Comparison of ENCODE assay signal across 25 cellular contexts in the genomic region with DNA sequence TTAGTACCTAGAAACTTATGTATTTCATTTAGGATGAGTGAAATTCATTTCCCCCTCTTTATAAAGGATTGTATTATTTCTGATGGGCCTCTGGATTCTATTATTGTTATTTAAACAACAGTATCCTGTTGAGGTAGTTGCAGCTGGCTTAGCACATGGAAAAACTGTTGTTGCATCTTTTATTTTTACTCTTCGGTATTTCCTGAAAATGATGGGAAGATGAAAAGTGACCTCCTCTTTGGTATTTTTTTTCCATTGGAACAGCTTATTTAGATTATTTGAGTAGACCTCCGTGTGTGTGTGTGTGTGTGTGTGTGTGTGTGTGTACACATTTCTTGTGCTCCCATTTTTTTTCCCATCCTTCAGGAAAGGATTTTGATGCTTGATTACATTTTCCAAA.
"Had no signal": no experiment of that assay in that cellular context is flagged by ENCODE, and none has a peak within 500 bp of the region (broad histone marks: within the 10 kb centered on the region; RNA-seq: fewer than 3 reads in every experiment).

No MANE protein-coding gene starts in this region.

- H3K9me3 Mint-ChIP-seq: activated T-helper 1 cell treated with anti-CD3 and anti-CD28 coated beads, Interleukin-12 subunit alpha, Interleukin-12 subunit beta, Interleukin-2, Interleukin-4 antibody, amounts not matched to agents 30 ng/mL and 10 ng/mL and 1 ng/mL, durations not matched to agents 14 hours and 24 hours and 36 hours; T-helper 1 cell treated with Interleukin-12 subunit alpha and Interleukin-12 subunit beta and Interleukin-4 antibody, amounts not matched to agents 30 μg/mL and 1 μg/mL, for 36 hours had no signal

- H3K4me3 ChIP-seq: cardiac muscle cell, MG63, Peyer's patch, SJSA1 had no signal

- H3K36me3 ChIP-seq: brain microvascular endothelial cell, cardiac muscle cell, MG63, Peyer's patch, SJSA1 had no signal

- H3K36me3 Mint-ChIP-seq: activated naive CD4-positive, alpha-beta T cell treated with anti-CD3 and anti-CD28 coated beads, Interleukin-2, amount 50 U/mL, for 72 hours had no signal

- H3K4me1 ChIP-seq: SJSA1 had no signal

- ATAC-seq: activated CD8-positive, alpha-beta T cell treated with anti-CD3 and anti-CD28 coated beads, Interleukin-2, amount 10 ng/mL, durations not matched to agents 7 days and 5 days; activated naive CD4-positive, alpha-beta T cell treated with anti-CD3 and anti-CD28 coated beads, Interleukin-2, amount 50 U/mL, for 72 hours; SK-N-SH treated with all-trans-retinoic acid at 6 μM for 48 hours had no signal

- H3K9me3 ChIP-seq: MG63, Peyer's patch, SJSA1 had no signal

- H3K27ac ChIP-seq: brain microvascular endothelial cell, cardiac muscle cell, Peyer's patch, SJSA1 had no signal

- DNase-seq: activated CD4-positive, alpha-beta T cell treated with anti-CD3 and anti-CD28 coated beads for 48 hours; activated CD4-positive, alpha-beta T cell treated with anti-CD3 and anti-CD28 coated beads, Interleukin-2, amount 50 U/mL, for 4 hours; activated CD4-positive, CD25-positive, alpha-beta regulatory T cell treated with anti-CD3 and anti-CD28 coated beads, Interleukin-2, amount 50 U/mL, for 72 hours; activated CD8-positive, alpha-beta memory T cell treated with anti-CD3 and anti-CD28 coated beads, Interleukin-2, amount 50 U/mL, for 48 hours; activated CD8-positive, alpha-beta T cell treated with anti-CD3 and anti-CD28 coated beads, Interleukin-2, amount 10 ng/mL, durations not matched to agents 7 days and 5 days; activated effector memory CD4-positive, alpha-beta T cell treated with anti-CD3 and anti-CD28 coated beads, Interleukin-2, amount 50 U/mL, for 16 hours; activated naive CD4-positive, alpha-beta T cell treated with Interleukin-2 at 50 U/mL for 16 hours; activated T-cell treated with anti-CD3 and anti-CD28 coated beads, Interleukin-2, amount 50 U/mL, for 1 hour; amygdala; brain microvascular endothelial cell; MG63; NCI-H1105; NCI-H1436 treated with DMSO at 0.1 percent for 48 hours; NCI-H187; NCI-H2081; NCI-H510A treated with DMSO at 0.1 percent for 48 hours; NCI-H69; Peyer's patch; SHP77 had no signal

- H3K27ac Mint-ChIP-seq: activated CD8-positive, alpha-beta T cell treated with anti-CD3 and anti-CD28 coated beads, Interleukin-2, amount 10 ng/mL, durations not matched to agents 7 days and 5 days; activated naive CD4-positive, alpha-beta T cell treated with anti-CD3 and anti-CD28 coated beads, Interleukin-2, amount 50 U/mL, for 72 hours; activated T-helper 1 cell treated with anti-CD3 and anti-CD28 coated beads, Interleukin-12 subunit alpha, Interleukin-12 subunit beta, Interleukin-2, Interleukin-4 antibody, amounts not matched to agents 30 ng/mL and 10 ng/mL and 1 ng/mL, durations not matched to agents 14 hours and 24 hours and 36 hours; T-helper 1 cell treated with Interleukin-12 subunit alpha and Interleukin-12 subunit beta and Interleukin-4 antibody, amounts not matched to agents 30 μg/mL and 1 μg/mL, for 36 hours had no signal

- H3K27me3 ChIP-seq: brain microvascular endothelial cell, cardiac muscle cell, MG63, Peyer's patch had no signal

- H3K4me3 Mint-ChIP-seq: activated CD8-positive, alpha-beta T cell treated with anti-CD3 and anti-CD28 coated beads, Interleukin-2, amount 10 ng/mL, durations not matched to agents 7 days and 5 days; activated T-helper 1 cell treated with anti-CD3 and anti-CD28 coated beads, Interleukin-12 subunit alpha, Interleukin-12 subunit beta, Interleukin-2, Interleukin-4 antibody, amounts not matched to agents 30 ng/mL and 10 ng/mL and 1 ng/mL, durations not matched to agents 14 hours and 24 hours and 36 hours; T-helper 1 cell treated with Interleukin-12 subunit alpha and Interleukin-12 subunit beta and Interleukin-4 antibody, amounts not matched to agents 30 μg/mL and 1 μg/mL, for 36 hours had no signal
